Comparison of ENCODE assay signal across 32 cellular contexts in genomic region chr17:75985986-75986385, GRCh38. TPM values are rescaled to one million over a fixed set of nuclear protein-coding genes. Genes with fewer than 3 reads are reported as not detected.
"Had no signal": no experiment of that assay in that cellular context is flagged by ENCODE, and none has a peak within 500 bp of the region (broad histone marks: within the 10 kb centered on the region; RNA-seq: fewer than 3 reads in every experiment).

No MANE protein-coding gene starts in this region.

- H3K36me3 ChIP-seq: adrenal gland, cardiac muscle cell, colonic mucosa had no signal

- H3K9me3 Mint-ChIP-seq: activated CD4-positive, alpha-beta memory T cell treated with anti-CD3 and anti-CD28 coated beads, Interleukin-2, amount 10 ng/mL, durations not matched to agents 7 days and 5 days; activated CD4-positive, alpha-beta T cell treated with anti-CD3 and anti-CD28 coated beads, Interleukin-2, amount 10 ng/mL, durations not matched to agents 7 days and 5 days; activated naive CD4-positive, alpha-beta T cell treated with anti-CD3 and anti-CD28 coated beads, Interleukin-2, amount 50 U/mL, for 24 hours; activated naive CD8-positive, alpha-beta T cell treated with anti-CD3 and anti-CD28 coated beads for 36 hours; activated naive CD8-positive, alpha-beta T cell treated with anti-CD3 and anti-CD28 coated beads, Interleukin-2, amount 50 U/mL, for 24 hours; activated T-cell treated with anti-CD3 and anti-CD28 coated beads, Interleukin-2, amount 50 U/mL, for 24 hours; activated T-cell treated with anti-CD3 and anti-CD28 coated beads, Interleukin-2, amount 50 U/mL, for 72 hours; T-cell; T-helper 1 cell treated with Interleukin-12 subunit alpha and Interleukin-12 subunit beta and Interleukin-4 antibody, amounts not matched to agents 30 μg/mL and 1 μg/mL, for 36 hours had no signal

- H3K36me3 Mint-ChIP-seq: activated naive CD4-positive, alpha-beta T cell treated with anti-CD3 and anti-CD28 coated beads, Interleukin-2, amount 50 U/mL, for 24 hours; activated naive CD8-positive, alpha-beta T cell treated with anti-CD3 and anti-CD28 coated beads for 36 hours had no signal

- H3K4me3 Mint-ChIP-seq: activated CD4-positive, alpha-beta memory T cell treated with anti-CD3 and anti-CD28 coated beads, Interleukin-2, amount 10 ng/mL, durations not matched to agents 7 days and 5 days; activated CD4-positive, alpha-beta T cell treated with anti-CD3 and anti-CD28 coated beads, Interleukin-2, amount 10 ng/mL, durations not matched to agents 7 days and 5 days; activated naive CD4-positive, alpha-beta T cell treated with anti-CD3 and anti-CD28 coated beads, Interleukin-2, amount 50 U/mL, for 24 hours; activated naive CD8-positive, alpha-beta T cell treated with anti-CD3 and anti-CD28 coated beads for 36 hours; activated naive CD8-positive, alpha-beta T cell treated with anti-CD3 and anti-CD28 coated beads, Interleukin-2, amount 50 U/mL, for 24 hours; activated T-cell treated with anti-CD3 and anti-CD28 coated beads, Interleukin-2, amount 50 U/mL, for 24 hours; activated T-cell treated with anti-CD3 and anti-CD28 coated beads, Interleukin-2, amount 50 U/mL, for 72 hours; T-cell; T-helper 1 cell treated with Interleukin-12 subunit alpha and Interleukin-12 subunit beta and Interleukin-4 antibody, amounts not matched to agents 30 μg/mL and 1 μg/mL, for 36 hours had no signal

- H3K27me3 ChIP-seq: adrenal gland, body of pancreas, cardiac muscle cell, colonic mucosa, esophagus squamous epithelium, gastroesophageal sphincter had no signal

- H3K27me3 Mint-ChIP-seq: activated CD4-positive, alpha-beta memory T cell treated with anti-CD3 and anti-CD28 coated beads, Interleukin-2, amount 10 ng/mL, durations not matched to agents 7 days and 5 days; activated CD4-positive, alpha-beta T cell treated with anti-CD3 and anti-CD28 coated beads, Interleukin-2, amount 10 ng/mL, durations not matched to agents 7 days and 5 days; activated naive CD4-positive, alpha-beta T cell treated with anti-CD3 and anti-CD28 coated beads, Interleukin-2, amount 50 U/mL, for 24 hours; activated naive CD8-positive, alpha-beta T cell treated with anti-CD3 and anti-CD28 coated beads for 36 hours; activated naive CD8-positive, alpha-beta T cell treated with anti-CD3 and anti-CD28 coated beads, Interleukin-2, amount 50 U/mL, for 24 hours; activated T-cell treated with anti-CD3 and anti-CD28 coated beads, Interleukin-2, amount 50 U/mL, for 24 hours; T-cell had no signal

- DNase-seq: activated CD4-positive, alpha-beta memory T cell treated with anti-CD3 and anti-CD28 coated beads, Interleukin-2, amount 10 ng/mL, durations not matched to agents 7 days and 5 days; activated CD4-positive, alpha-beta T cell treated with anti-CD3 and anti-CD28 coated beads for 1 hour; activated CD4-positive, alpha-beta T cell treated with anti-CD3 and anti-CD28 coated beads for 4 hours; activated CD4-positive, alpha-beta T cell treated with anti-CD3 and anti-CD28 coated beads, Interleukin-2, amount 10 ng/mL, durations not matched to agents 7 days and 5 days; activated CD4-positive, alpha-beta T cell treated with anti-CD3 and anti-CD28 coated beads, Interleukin-2, amount 50 U/mL, for 4 hours; activated CD8-positive, alpha-beta memory T cell treated with anti-CD3 and anti-CD28 coated beads, Interleukin-2, amount 50 U/mL, for 48 hours; activated gamma-delta T cell; activated naive CD4-positive, alpha-beta T cell; activated naive CD8-positive, alpha-beta T cell treated with anti-CD3 and anti-CD28 coated beads for 36 hours; activated naive CD8-positive, alpha-beta T cell treated with anti-CD3 and anti-CD28 coated beads, Interleukin-2, amount 50 U/mL, for 24 hours; activated T-cell treated with anti-CD3 and anti-CD28 coated beads for 4 hours; activated T-cell treated with anti-CD3 and anti-CD28 coated beads, Interleukin-2, amount 50 U/mL, for 24 hours; activated T-cell treated with anti-CD3 and anti-CD28 coated beads, Interleukin-2, amount 50 U/mL, for 72 hours; adrenal gland; amygdala; body of pancreas; central memory CD4-positive, alpha-beta T cell; cerebellar nuclear complex; colonic mucosa; effector CD8-positive, alpha-beta T cell; esophagus squamous epithelium; foreskin melanocyte; SW 1271; T-cell; T1000 had no signal

- H3K4me3 ChIP-seq: adrenal gland, body of pancreas, cardiac muscle cell, colonic mucosa, esophagus squamous epithelium, gastroesophageal sphincter had no signal

- H3K27ac ChIP-seq: adrenal gland, body of pancreas, cardiac muscle cell, colonic mucosa, epithelial cell of prostate, gastroesophageal sphincter had no signal

- H3K27ac Mint-ChIP-seq: activated CD4-positive, alpha-beta memory T cell treated with anti-CD3 and anti-CD28 coated beads, Interleukin-2, amount 10 ng/mL, durations not matched to agents 7 days and 5 days; activated CD4-positive, alpha-beta T cell treated with anti-CD3 and anti-CD28 coated beads, Interleukin-2, amount 10 ng/mL, durations not matched to agents 7 days and 5 days; activated naive CD4-positive, alpha-beta T cell treated with anti-CD3 and anti-CD28 coated beads, Interleukin-2, amount 50 U/mL, for 24 hours; activated naive CD8-positive, alpha-beta T cell treated with anti-CD3 and anti-CD28 coated beads for 36 hours; activated naive CD8-positive, alpha-beta T cell treated with anti-CD3 and anti-CD28 coated beads, Interleukin-2, amount 50 U/mL, for 24 hours; activated T-cell treated with anti-CD3 and anti-CD28 coated beads, Interleukin-2, amount 50 U/mL, for 24 hours; activated T-cell treated with anti-CD3 and anti-CD28 coated beads, Interleukin-2, amount 50 U/mL, for 72 hours; T-cell; T-helper 1 cell treated with Interleukin-12 subunit alpha and Interleukin-12 subunit beta and Interleukin-4 antibody, amounts not matched to agents 30 μg/mL and 1 μg/mL, for 36 hours had no signal

- ATAC-seq: activated naive CD8-positive, alpha-beta T cell treated with anti-CD3 and anti-CD28 coated beads, Interleukin-2, amount 50 U/mL, for 24 hours; activated T-cell treated with anti-CD3 and anti-CD28 coated beads, Interleukin-2, amount 50 U/mL, for 72 hours; body of pancreas; gastroesophageal sphincter; T-cell had no signal

- H3K9me3 ChIP-seq: adrenal gland, body of pancreas, colonic mucosa, esophagus squamous epithelium, gastroesophageal sphincter had no signal

RNA-seq across cellular contexts. Expression of gene EVPL, which starts 41.1 kb away (rescaled TPM):
- total RNA-seq: activated CD4-positive, alpha-beta memory T cell treated with anti-CD3 and anti-CD28 coated beads, Interleukin-2, amount 10 ng/mL, durations not matched to agents 7 days and 5 days; endothelial cell of umbilical vein; fibroblast of lung had no signal
